Comparison of ENCODE assay signal across 10 cellular contexts in the genomic region with DNA sequence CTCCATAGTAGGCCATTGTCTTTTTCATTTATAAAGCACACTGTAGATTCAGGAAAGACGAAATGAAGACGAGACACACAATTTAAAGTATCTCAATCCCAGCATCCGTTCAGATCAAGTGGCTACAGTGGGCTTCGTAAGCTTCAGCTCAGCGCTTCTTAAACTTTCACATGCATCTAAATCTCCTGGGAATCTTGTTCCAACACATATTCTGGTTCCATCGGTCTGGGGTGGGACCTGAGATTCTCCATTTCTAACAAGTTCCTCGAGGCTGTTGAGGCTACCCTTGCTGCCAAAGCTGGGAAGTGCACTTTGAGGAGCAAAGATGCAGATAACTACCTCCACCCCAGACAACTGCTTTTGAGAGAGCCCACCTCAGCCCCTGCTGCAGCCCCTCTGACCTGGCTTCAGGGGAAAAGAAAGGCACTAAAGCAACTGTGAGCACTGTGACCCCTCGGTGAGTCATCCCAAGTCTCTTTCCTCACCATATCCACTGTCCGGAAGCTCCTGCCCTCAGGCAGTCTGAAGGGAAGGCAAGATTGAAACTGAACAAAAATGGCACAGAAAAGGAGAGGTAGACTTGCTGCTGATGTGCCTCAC.
DNase-seq lines count a peak whose midpoint lies in the region; ATAC-seq and TF ChIP-seq lines count a peak whose summit lies in the region.
"Had no signal": no experiment of that assay in that cellular context is flagged by ENCODE, and none has a peak within 500 bp of the region (broad histone marks: within the 10 kb centered on the region; RNA-seq: fewer than 3 reads in every experiment).

No MANE protein-coding gene starts in this region.

- in situ Hi-C loops in SK-MEL-5 (cut with HindIII; ENCODE audit: low pct_unique_long_range_greater_than_20kb, low sequenced_read_pairs), result no loop called here
- in situ Hi-C loops in GM13976 (cut with MboI; ENCODE audit: low sequenced_read_pairs, unreplicated experiment), result no loop called here

- no peak overlapping the region for H3K4me3 ChIP-seq in fibroblast of the aortic adventitia (ENCODE audit: low read depth, low read length)
- H3K4me3 ChIP-seq: cardiac muscle cell had no signal

- ATAC-seq in HG03571 (IDR thresholded peaks at IDR 0.05; ENCODE audit: unreplicated experiment), result no peak

- peaks cover 27% of the 10 kb centered on the region for H3K4me1 Mint-ChIP-seq in progenitor cell of endocrine pancreas (ENCODE audit: low read depth)

- H3K27me3 Mint-ChIP-seq in progenitor cell of endocrine pancreas, result no peaks in the 10 kb centered on the region

- H3K36me3 Mint-ChIP-seq in progenitor cell of endocrine pancreas (ENCODE audit: insufficient read depth), result no peaks in the 10 kb centered on the region

- no peak overlapping the region for H3K27ac Mint-ChIP-seq in progenitor cell of endocrine pancreas

- H3K4me3 Mint-ChIP-seq in progenitor cell of endocrine pancreas (ENCODE audit: low read depth), result no peak overlapping the region

- TF ChIP-seq CTCF in fibroblast of the aortic adventitia (IDR thresholded peaks at IDR 0.05; ENCODE audit: insufficient read depth, low read length) (peak; percentile 27), progenitor cell of endocrine pancreas (IDR thresholded peaks at IDR 0.05; ENCODE audit: unreplicated experiment) (no peak), GM13976 (IDR thresholded peaks at IDR 0.05; ENCODE audit: borderline replicate concordance, control extremely low read depth, extremely low read depth, insufficient read depth, missing control alignments) (no peak)

- H3K27ac ChIP-seq in temporal lobe (ENCODE audit: low read depth, low read length), result peak overlapping the region; percentile 44
- H3K27ac ChIP-seq: C4-2B, cardiac muscle cell had no signal

- H3K9me3 Mint-ChIP-seq in progenitor cell of endocrine pancreas (ENCODE audit: low read depth), result no peaks in the 10 kb centered on the region

- DNase-seq in SIG-M5 treated with dmso at 0.1 percent for 504 hours (lab: John Stamatoyannopoulos, UW; ENCODE audit: unreplicated experiment), result peak; percentile 50
- DNase-seq in SIG-M5 (lab: John Stamatoyannopoulos, UW), result no peak
- DNase-seq in SK-MEL-5 (ENCODE audit: low read depth, low spot score), result peak; percentile 95
- peak; percentile 63 for DNase-seq in fibroblast of the aortic adventitia (ENCODE audit: low read depth)
- no peak for DNase-seq in progenitor cell of endocrine pancreas (ENCODE audit: low spot score, unreplicated experiment)
- DNase-seq in GM13976 (ENCODE audit: low spot score), result no peak

Comparison
In these comparisons a context has a peak if more than half of its experiments do, and no peak if none do; other contexts are left out.
1. DNase-seq: peak in SIG-M5 treated with dmso at 0.1 percent for 504 hours (single experiment), SK-MEL-5 (single experiment) and fibroblast of the aortic adventitia (single experiment); none in SIG-M5 (single experiment), progenitor cell of endocrine pancreas (single experiment) and GM13976 (single experiment).